Comparison of ENCODE assay signal across 19 cellular contexts in genomic region chr16:58649707-58650106, GRCh38.
"Had no signal": no experiment of that assay in that cellular context is flagged by ENCODE, and none has a peak within 500 bp of the region (broad histone marks: within the 10 kb centered on the region; RNA-seq: fewer than 3 reads in every experiment).

No MANE protein-coding gene starts in this region.

- H3K4me3 Mint-ChIP-seq: naive thymus-derived CD4-positive, alpha-beta T cell; nephron progenitor cell; stimulated activated effector memory CD8-positive, alpha-beta T cell treated with anti-CD3 and anti-CD28 coated beads, Interleukin-12 subunit alpha, Interleukin-12 subunit beta, amount 100 ng/mL, for 72 hours had no signal

- H3K4me3 ChIP-seq: dorsolateral prefrontal cortex, esophagus muscularis mucosa, heart left ventricle, right atrium auricular region, tibial artery, upper lobe of right lung, vagina had no signal

- DNase-seq: cortex of kidney; dorsolateral prefrontal cortex; effector CD8-positive, alpha-beta T cell; hippocampal formation; mesendoderm; naive thymus-derived CD4-positive, alpha-beta T cell; nephron progenitor cell; small intestine; stimulated activated CD4-positive, alpha-beta T cell treated with anti-CD3 and anti-CD28 coated beads, Interleukin-4, amount 100 ng/mL, for 1 hour; stimulated activated CD8-positive, alpha-beta memory T cell treated with anti-CD3 and anti-CD28 coated beads, Interleukin-4, amount 100 ng/mL, for 48 hours; stimulated activated naive CD8-positive, alpha-beta T cell treated with anti-CD3 and anti-CD28 coated beads, Interleukin-15, Interleukin-2, amounts not matched to agents 100 U/mL and 50 U/mL, for 24 hours; tibial artery; upper lobe of right lung had no signal

- H3K4me1 Mint-ChIP-seq: naive thymus-derived CD4-positive, alpha-beta T cell; stimulated activated effector memory CD8-positive, alpha-beta T cell treated with anti-CD3 and anti-CD28 coated beads, Interleukin-12 subunit alpha, Interleukin-12 subunit beta, amount 100 ng/mL, for 72 hours had no signal

- H3K27ac ChIP-seq: dorsolateral prefrontal cortex, esophagus muscularis mucosa, heart left ventricle, neutrophil, right atrium auricular region, tibial artery, upper lobe of right lung, vagina had no signal

- H3K9me3 Mint-ChIP-seq: naive thymus-derived CD4-positive, alpha-beta T cell; nephron progenitor cell; stimulated activated effector memory CD8-positive, alpha-beta T cell treated with anti-CD3 and anti-CD28 coated beads, Interleukin-12 subunit alpha, Interleukin-12 subunit beta, amount 100 ng/mL, for 72 hours had no signal

- ATAC-seq: heart left ventricle; naive thymus-derived CD4-positive, alpha-beta T cell; stimulated activated effector memory CD8-positive, alpha-beta T cell treated with anti-CD3 and anti-CD28 coated beads, Interleukin-12 subunit alpha, Interleukin-12 subunit beta, amount 100 ng/mL, for 72 hours; stimulated activated naive CD8-positive, alpha-beta T cell treated with anti-CD3 and anti-CD28 coated beads, Interleukin-15, Interleukin-2, amounts not matched to agents 100 U/mL and 50 U/mL, for 24 hours; upper lobe of right lung had no signal

- H3K36me3 Mint-ChIP-seq: naive thymus-derived CD4-positive, alpha-beta T cell; stimulated activated effector memory CD8-positive, alpha-beta T cell treated with anti-CD3 and anti-CD28 coated beads, Interleukin-12 subunit alpha, Interleukin-12 subunit beta, amount 100 ng/mL, for 72 hours had no signal

- H3K27me3 ChIP-seq: esophagus muscularis mucosa, heart left ventricle, right atrium auricular region, tibial artery, upper lobe of right lung, vagina had no signal

- H3K9me3 ChIP-seq: esophagus muscularis mucosa, heart left ventricle, neutrophil, right atrium auricular region, tibial artery, upper lobe of right lung, vagina had no signal

- H3K36me3 ChIP-seq: esophagus muscularis mucosa, heart left ventricle, neutrophil, right atrium auricular region, tibial artery, upper lobe of right lung, vagina had no signal

- H3K27ac Mint-ChIP-seq: naive thymus-derived CD4-positive, alpha-beta T cell; nephron progenitor cell; stimulated activated effector memory CD8-positive, alpha-beta T cell treated with anti-CD3 and anti-CD28 coated beads, Interleukin-12 subunit alpha, Interleukin-12 subunit beta, amount 100 ng/mL, for 72 hours had no signal

- H3K4me1 ChIP-seq: esophagus muscularis mucosa, right atrium auricular region, tibial artery, upper lobe of right lung, vagina had no signal
